8 cellular contexts compared by ENCODE assay signal in genomic region chr1:151048645-151049032, GRCh38. TPM values are rescaled to one million over a fixed set of nuclear protein-coding genes. Genes with fewer than 3 reads are reported as not detected.
A peak's percentile ranks its signal among the peaks of the same experiment; 100 is the strongest.
DNase-seq lines count a peak whose midpoint lies in the region; ATAC-seq, FAIRE-seq and TF ChIP-seq lines count a peak whose summit lies in the region.

No MANE protein-coding gene starts in this region.

- no peak for DNase-seq in activated CD8-positive, alpha-beta memory T cell treated with anti-CD3 and anti-CD28 coated beads, Interleukin-2, amount 10 ng/mL, durations not matched to agents 7 days and 5 days
- DNase-seq in activated CD8-positive, alpha-beta memory T cell treated with anti-CD3 and anti-CD28 coated beads, Interleukin-2, amount 50 U/mL, for 4 hours, result no peak
- DNase-seq in activated naive CD8-positive, alpha-beta T cell treated with anti-CD3 and anti-CD28 coated beads for 36 hours, result no peak
- DNase-seq in keratinocyte (ENCODE audit: low read depth, low spot score) (no peak), suprapubic skin (ENCODE audit: low spot score in 2 of 2) (no peak), DMS 273 (lab: John Stamatoyannopoulos, UW; ENCODE audit: unreplicated experiment) (no peak), NCI-H1048 (lab: John Stamatoyannopoulos, UW) (no peak)

- no peak overlapping the region for H3K27ac ChIP-seq in keratinocyte (ENCODE audit: control insufficient read depth, insufficient read depth, low read length)
- peak overlapping the region; percentile 90 for H3K27ac ChIP-seq in suprapubic skin

- dilution Hi-C loops in keratinocyte (cut with MboI; ENCODE audit: extremely low pct_ligation_motif_present, low sequenced_read_pairs), result no loop called here

- no peaks in the 10 kb centered on the region for H3K9me1 ChIP-seq in keratinocyte (ENCODE audit: control insufficient read depth, extremely low read depth, insufficient read depth, low read length)

- no peaks in the 10 kb centered on the region for H3K27me3 Mint-ChIP-seq in activated CD8-positive, alpha-beta memory T cell treated with anti-CD3 and anti-CD28 coated beads, Interleukin-2, amount 10 ng/mL, durations not matched to agents 7 days and 5 days
- no peaks in the 10 kb centered on the region for H3K27me3 Mint-ChIP-seq in activated naive CD8-positive, alpha-beta T cell treated with anti-CD3 and anti-CD28 coated beads for 36 hours

- peaks cover 2% of the 10 kb centered on the region for H4K20me1 ChIP-seq in keratinocyte (ENCODE audit: control insufficient read depth, extremely low read depth, insufficient read depth, low read length)

- H3K36me3 ChIP-seq in keratinocyte (ENCODE audit: control insufficient read depth in 2 of 2, extremely low read depth in 1 of 2, insufficient read depth in 2 of 2, low read length in 2 of 2) (peaks cover 16 to 23% of the 10 kb centered on the region in 2 experiments), suprapubic skin (peaks cover 23% of the 10 kb centered on the region)

- H3K4me1 ChIP-seq in keratinocyte (ENCODE audit: control insufficient read depth, extremely low read depth, insufficient read depth, low read length) (peaks cover 14% of the 10 kb centered on the region), suprapubic skin (peaks cover 25% of the 10 kb centered on the region)

- H3K9me3 ChIP-seq in keratinocyte (ENCODE audit: control insufficient read depth, low read depth, low read length), result no peaks in the 10 kb centered on the region
- H3K9me3 ChIP-seq in suprapubic skin, result no peaks in the 10 kb centered on the region

- H2AFZ ChIP-seq in keratinocyte (ENCODE audit: control insufficient read depth, low read length), result peak overlapping the region; percentile 91

- TF ChIP-seq EP300 in suprapubic skin (IDR thresholded peaks at IDR 0.05), result no peak

- ATAC-seq in activated CD8-positive, alpha-beta memory T cell treated with anti-CD3 and anti-CD28 coated beads, Interleukin-2, amount 10 ng/mL, durations not matched to agents 7 days and 5 days, result no peak
- ATAC-seq in activated CD4-positive, CD25-positive, alpha-beta regulatory T cell treated with anti-CD3 and anti-CD28 coated beads, Interleukin-2, amount 50 U/mL, for 24 hours, result no peak

- peak overlapping the region; percentile 98 for H3K4me2 ChIP-seq in keratinocyte (ENCODE audit: control insufficient read depth, extremely low read depth, insufficient read depth, low read depth, low read length)

- WGBS in suprapubic skin, result 4% methylated on average over 2 of the region's 3 CpGs

- H3K79me2 ChIP-seq in keratinocyte (ENCODE audit: control insufficient read depth, insufficient read depth, low read length), result no peaks in the 10 kb centered on the region

- CTCF ChIA-PET in activated CD8-positive, alpha-beta memory T cell treated with anti-CD3 and anti-CD28 coated beads, Interleukin-2, amount 10 ng/mL, durations not matched to agents 7 days and 5 days (lab: Charles Lee), result interaction anchor here (0.7 to 8.9 kb wide), 13 partner anchors 11 to 481 kb away, joined by 3 to 76 read pairs (median 6); partner anchors contain the start of genes CDC42SE1, CERS2, MINDY1 and MLLT11

- TF ChIP-seq POLR2A in suprapubic skin (IDR thresholded peaks at IDR 0.05), result no peak

- H3K4me3 Mint-ChIP-seq in activated CD8-positive, alpha-beta memory T cell treated with anti-CD3 and anti-CD28 coated beads, Interleukin-2, amount 10 ng/mL, durations not matched to agents 7 days and 5 days, result peak overlapping the region; percentile 91
- H3K4me3 Mint-ChIP-seq in activated naive CD8-positive, alpha-beta T cell treated with anti-CD3 and anti-CD28 coated beads for 36 hours, result peak overlapping the region; percentile 90

- peaks cover 29% of the 10 kb centered on the region for H3K36me3 Mint-ChIP-seq in activated CD8-positive, alpha-beta memory T cell treated with anti-CD3 and anti-CD28 coated beads, Interleukin-2, amount 10 ng/mL, durations not matched to agents 7 days and 5 days
- H3K36me3 Mint-ChIP-seq in activated naive CD8-positive, alpha-beta T cell treated with anti-CD3 and anti-CD28 coated beads for 36 hours, result peaks cover 20% of the 10 kb centered on the region

- H3K4me3 ChIP-seq in keratinocyte (ENCODE audit: control insufficient read depth in 2 of 3, extremely low read depth in 1 of 3, insufficient read depth in 2 of 3, low read depth in 1 of 3, low read length in 3 of 3), result peak overlapping the region; percentile 48 to 84 (median 79)
- peak overlapping the region; percentile 83 for H3K4me3 ChIP-seq in suprapubic skin

- H3K9ac ChIP-seq in keratinocyte (ENCODE audit: control insufficient read depth, extremely low read depth, insufficient read depth, low read length), result peak overlapping the region; percentile 70

- H3K27me3 ChIP-seq in keratinocyte (ENCODE audit: control insufficient read depth, extremely low read depth, insufficient read depth, low read length) (no peaks in the 10 kb centered on the region), suprapubic skin (no peaks in the 10 kb centered on the region)

- no peaks in the 10 kb centered on the region for H3K9me3 Mint-ChIP-seq in activated CD8-positive, alpha-beta memory T cell treated with anti-CD3 and anti-CD28 coated beads, Interleukin-2, amount 10 ng/mL, durations not matched to agents 7 days and 5 days (ENCODE audit: low read depth)
- H3K9me3 Mint-ChIP-seq in activated naive CD8-positive, alpha-beta T cell treated with anti-CD3 and anti-CD28 coated beads for 36 hours, result no peaks in the 10 kb centered on the region

- H3K4me1 Mint-ChIP-seq in activated CD8-positive, alpha-beta memory T cell treated with anti-CD3 and anti-CD28 coated beads, Interleukin-2, amount 10 ng/mL, durations not matched to agents 7 days and 5 days, result peaks cover 32% of the 10 kb centered on the region
- H3K4me1 Mint-ChIP-seq in activated naive CD8-positive, alpha-beta T cell treated with anti-CD3 and anti-CD28 coated beads for 36 hours, result peaks cover 44% of the 10 kb centered on the region

- no peak for TF ChIP-seq CTCF in keratinocyte (optimal IDR thresholded peaks at IDR 0.05 in 1 of 3, IDR thresholded peaks at IDR 0.05 in 1 of 3, conservative IDR thresholded peaks at IDR 0.05 in 1 of 3; ENCODE audit: extremely low read depth in 1 of 3, insufficient read depth in 2 of 3, low read length in 3 of 3)
- peak in 1 of 2 donors; percentile 39 for TF ChIP-seq CTCF in suprapubic skin (IDR thresholded peaks at IDR 0.05)

- no peak for FAIRE-seq in keratinocyte (lab: Jason Lieb, UNC)

- H3K27ac Mint-ChIP-seq in activated CD8-positive, alpha-beta memory T cell treated with anti-CD3 and anti-CD28 coated beads, Interleukin-2, amount 10 ng/mL, durations not matched to agents 7 days and 5 days, result peak overlapping the region; percentile 87
- peak overlapping the region; percentile 93 for H3K27ac Mint-ChIP-seq in activated naive CD8-positive, alpha-beta T cell treated with anti-CD3 and anti-CD28 coated beads for 36 hours

RNA-seq across cellular contexts. Expression of gene C1orf56, which starts 1.1 kb away (rescaled TPM):
- 1 to 10 TPM; 1.2 to 2.0 TPM for total RNA-seq in activated CD8-positive, alpha-beta memory T cell treated with anti-CD3 and anti-CD28 coated beads, Interleukin-2, amount 10 ng/mL, durations not matched to agents 7 days and 5 days
- 1 to 10 TPM; 1.1 to 1.2 TPM for total RNA-seq in activated naive CD8-positive, alpha-beta T cell treated with anti-CD3 and anti-CD28 coated beads for 36 hours
- 0.26 to 0.40 TPM (median 0.39 TPM) in 3 replicates for polyA plus RNA-seq in keratinocyte
- polyA plus RNA-seq in keratinocyte (2011; ENCODE audit: low read depth), result 0.54 TPM
- polyA plus RNA-seq in keratinocyte (2011; cell fraction: cytosol; rRNA removed), result 0.27 and 0.64 TPM in 2 replicates
- 0.47 and 0.71 TPM in 2 replicates for polyA plus RNA-seq in keratinocyte (2011; cell fraction: nucleus; rRNA removed)
- polyA plus RNA-seq in keratinocyte (2012; ENCODE audit: low replicate concordance), result 1.2 and 3.7 TPM in 2 replicates
- polyA minus RNA-seq in keratinocyte, result 0.26 to 2.3 TPM in 2 of 3 replicates, not detected in the other
- not detected for polyA minus RNA-seq in keratinocyte (2011; cell fraction: cytosol; rRNA and poly(A)+ RNA removed)
- 0.21 and 0.78 TPM in 2 replicates for polyA minus RNA-seq in keratinocyte (2011; cell fraction: nucleus; rRNA and poly(A)+ RNA removed)
- total RNA-seq in suprapubic skin, result 1 to 10 TPM; 2.7 to 4.7 (median 3.9) TPM

RNA-seq across cellular contexts. Expression of gene CDC42SE1, which starts 10.8 kb away (rescaled TPM):
- 100 to 1,000 TPM; 214 to 235 TPM for total RNA-seq in activated CD8-positive, alpha-beta memory T cell treated with anti-CD3 and anti-CD28 coated beads, Interleukin-2, amount 10 ng/mL, durations not matched to agents 7 days and 5 days
- 100 to 1,000 TPM; 128 TPM for total RNA-seq in activated naive CD8-positive, alpha-beta T cell treated with anti-CD3 and anti-CD28 coated beads for 36 hours
- polyA plus RNA-seq in keratinocyte, result 127 to 151 TPM (median 138 TPM) in 3 replicates
- polyA plus RNA-seq in keratinocyte (2011; ENCODE audit: low read depth), result 46.3 TPM
- 85.3 and 114 TPM in 2 replicates for polyA plus RNA-seq in keratinocyte (2011; cell fraction: cytosol; rRNA removed)
- 210 and 233 TPM in 2 replicates for polyA plus RNA-seq in keratinocyte (2011; cell fraction: nucleus; rRNA removed)
- polyA plus RNA-seq in keratinocyte (2012; ENCODE audit: low replicate concordance), result 95.9 and 137 TPM in 2 replicates
- polyA minus RNA-seq in keratinocyte, result 80.7 to 144 TPM (median 119 TPM) in 3 replicates
- 98.6 TPM for polyA minus RNA-seq in keratinocyte (2011; cell fraction: cytosol; rRNA and poly(A)+ RNA removed)
- 51.4 and 81.9 TPM in 2 replicates for polyA minus RNA-seq in keratinocyte (2011; cell fraction: nucleus; rRNA and poly(A)+ RNA removed)
- 100 to 1,000 TPM; 109 to 122 (median 115) TPM for total RNA-seq in suprapubic skin

RNA-seq across cellular contexts. Expression of gene MLLT11, which starts 11.6 kb away (rescaled TPM):
- 1 to 10 TPM; 4.1 to 5.0 TPM for total RNA-seq in activated CD8-positive, alpha-beta memory T cell treated with anti-CD3 and anti-CD28 coated beads, Interleukin-2, amount 10 ng/mL, durations not matched to agents 7 days and 5 days
- 1 to 10 TPM; 4.9 to 5.0 TPM for total RNA-seq in activated naive CD8-positive, alpha-beta T cell treated with anti-CD3 and anti-CD28 coated beads for 36 hours
- 8.8 to 16.4 TPM (median 10.8 TPM) in 3 replicates for polyA plus RNA-seq in keratinocyte
- 2.5 TPM for polyA plus RNA-seq in keratinocyte (2011; ENCODE audit: low read depth)
- polyA plus RNA-seq in keratinocyte (2011; cell fraction: cytosol; rRNA removed), result 13.3 and 18.1 TPM in 2 replicates
- 9.2 and 11.2 TPM in 2 replicates for polyA plus RNA-seq in keratinocyte (2011; cell fraction: nucleus; rRNA removed)
- polyA plus RNA-seq in keratinocyte (2012; ENCODE audit: low replicate concordance), result 6.4 and 7.7 TPM in 2 replicates
- 3.6 to 7.1 TPM (median 4.4 TPM) in 3 replicates for polyA minus RNA-seq in keratinocyte
- 5.2 TPM for polyA minus RNA-seq in keratinocyte (2011; cell fraction: cytosol; rRNA and poly(A)+ RNA removed)
- polyA minus RNA-seq in keratinocyte (2011; cell fraction: nucleus; rRNA and poly(A)+ RNA removed), result 1.7 and 3.3 TPM in 2 replicates
- 1 to 10 TPM in 3 of 4 donors, under 1 TPM in 1; 0.24 to 1.5 (median 1.2) TPM for total RNA-seq in suprapubic skin

RNA-seq across cellular contexts. Expression of gene BNIPL, which starts 12.3 kb away (rescaled TPM):
- total RNA-seq in activated CD8-positive, alpha-beta memory T cell treated with anti-CD3 and anti-CD28 coated beads, Interleukin-2, amount 10 ng/mL, durations not matched to agents 7 days and 5 days, result 1 to 10 TPM; 1.0 to 2.0 TPM
- under 1 TPM; 0.52 to 0.54 TPM for total RNA-seq in activated naive CD8-positive, alpha-beta T cell treated with anti-CD3 and anti-CD28 coated beads for 36 hours
- 4.6 to 25.8 TPM (median 9.8 TPM) in 3 replicates for polyA plus RNA-seq in keratinocyte
- polyA plus RNA-seq in keratinocyte (2011; ENCODE audit: low read depth), result 103 TPM
- 6.3 and 8.0 TPM in 2 replicates for polyA plus RNA-seq in keratinocyte (2011; cell fraction: cytosol; rRNA removed)
- 40.6 and 43.8 TPM in 2 replicates for polyA plus RNA-seq in keratinocyte (2011; cell fraction: nucleus; rRNA removed)
- 2.4 and 66.3 TPM in 2 replicates for polyA plus RNA-seq in keratinocyte (2012; ENCODE audit: low replicate concordance)
- 2.5 to 16.6 TPM (median 6.5 TPM) in 3 replicates for polyA minus RNA-seq in keratinocyte
- polyA minus RNA-seq in keratinocyte (2011; cell fraction: cytosol; rRNA and poly(A)+ RNA removed), result 5.0 TPM
- 7.5 and 9.9 TPM in 2 replicates for polyA minus RNA-seq in keratinocyte (2011; cell fraction: nucleus; rRNA and poly(A)+ RNA removed)
- total RNA-seq in suprapubic skin, result 100 to 1,000 TPM; 196 to 492 (median 251) TPM

RNA-seq across cellular contexts. Expression of gene GABPB2, which starts 21.9 kb away (rescaled TPM):
- 10 to 100 TPM; 20.0 to 23.9 TPM for total RNA-seq in activated CD8-positive, alpha-beta memory T cell treated with anti-CD3 and anti-CD28 coated beads, Interleukin-2, amount 10 ng/mL, durations not matched to agents 7 days and 5 days
- total RNA-seq in activated naive CD8-positive, alpha-beta T cell treated with anti-CD3 and anti-CD28 coated beads for 36 hours, result 10 to 100 TPM; 17.9 to 19.1 TPM
- polyA plus RNA-seq in keratinocyte, result 11.5 to 13.3 TPM (median 11.8 TPM) in 3 replicates
- 8.4 TPM for polyA plus RNA-seq in keratinocyte (2011; ENCODE audit: low read depth)
- polyA plus RNA-seq in keratinocyte (2011; cell fraction: cytosol; rRNA removed), result 9.1 and 11.2 TPM in 2 replicates
- polyA plus RNA-seq in keratinocyte (2011; cell fraction: nucleus; rRNA removed), result 15.5 and 16.1 TPM in 2 replicates
- polyA plus RNA-seq in keratinocyte (2012; ENCODE audit: low replicate concordance), result 5.4 and 5.9 TPM in 2 replicates
- 7.2 to 18.1 TPM (median 14.8 TPM) in 3 replicates for polyA minus RNA-seq in keratinocyte
- polyA minus RNA-seq in keratinocyte (2011; cell fraction: cytosol; rRNA and poly(A)+ RNA removed), result 8.1 TPM
- 4.0 and 7.9 TPM in 2 replicates for polyA minus RNA-seq in keratinocyte (2011; cell fraction: nucleus; rRNA and poly(A)+ RNA removed)
- total RNA-seq in suprapubic skin, result 10 to 100 TPM; 16.2 to 20.6 (median 18.1) TPM
